ENCODE assay signal across 24 cellular contexts in the genomic region with DNA sequence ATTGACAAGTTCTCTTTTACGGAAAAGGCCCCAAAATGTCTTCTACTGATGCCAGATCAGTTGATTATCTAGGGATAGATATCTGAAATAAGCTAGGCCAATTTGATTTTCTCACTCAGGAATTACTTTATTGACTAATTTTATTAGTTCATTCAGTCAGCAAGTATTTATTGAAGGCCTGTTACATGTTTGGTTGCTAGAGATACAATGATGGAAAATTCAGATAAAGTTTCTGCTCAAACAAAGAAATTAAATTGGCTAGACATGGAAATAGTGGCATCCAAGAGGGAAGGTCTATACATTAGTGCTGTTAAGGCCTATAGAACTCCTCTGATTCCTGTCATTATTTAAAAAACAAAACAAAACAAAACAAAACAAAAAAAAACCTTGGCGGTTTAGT.
"Had no signal": no experiment of that assay in that cellular context is flagged by ENCODE, and none has a peak within 500 bp of the region (broad histone marks: within the 10 kb centered on the region; RNA-seq: fewer than 3 reads in every experiment).

No MANE protein-coding gene starts in this region.

- H2AFZ ChIP-seq: neural progenitor cell had no signal

- H3K9ac ChIP-seq: neural progenitor cell had no signal

- H3K4me3 ChIP-seq: left ventricle myocardium inferior, lung, neural progenitor cell, ovary, right atrium auricular region, right lobe of liver, smooth muscle cell, tibial nerve, uterus had no signal

- H3K27ac ChIP-seq: left ventricle myocardium inferior, neural progenitor cell, neutrophil, ovary, right atrium auricular region, right lobe of liver, tibial nerve, uterus had no signal

- H3K27me3 ChIP-seq: neural progenitor cell, neutrophil, ovary, right atrium auricular region, right lobe of liver, tibial nerve, uterus had no signal

- H3K9me3 ChIP-seq: left ventricle myocardium inferior, neutrophil, ovary, right atrium auricular region, right lobe of liver, tibial nerve, uterus had no signal

- ATAC-seq: natural killer cell; right lobe of liver; stimulated activated memory B cell treated with anti-CD40 and anti-IgM and Interleukin-4, amounts not matched to agents 10 μg/mL and 1 μg/mL and 100 μg/mL, for 72 hours; stimulated activated naive CD8-positive, alpha-beta T cell treated with anti-CD3 and anti-CD28 coated beads, Interleukin-15, amount 100 ng/mL, for 72 hours had no signal

- DNase-seq: islet precursor cell; left ventricle myocardium inferior; mesendoderm; naive B cell; natural killer cell; nephron progenitor cell; occipital lobe; ovary; right lobe of liver; stimulated activated CD4-positive, alpha-beta T cell treated with anti-CD3 and anti-CD28 coated beads, Interleukin-1b, Interleukin-23, amount 100 ng/mL, for 48 hours; stimulated activated CD4-positive, alpha-beta T cell treated with anti-CD3 and anti-CD28 coated beads, Interleukin-2, amount 100 ng/mL, for 48 hours; stimulated activated CD4-positive, alpha-beta T cell treated with anti-CD3 and anti-CD28 coated beads, Interleukin-4, amount 100 ng/mL, for 4 hours; stimulated activated CD8-positive, alpha-beta memory T cell treated with anti-CD3 and anti-CD28 coated beads, Interleukin-4, amount 100 ng/mL, for 48 hours; stimulated activated naive CD4-positive, alpha-beta T cell treated with Interleukin-2 at 50 U/mL for 16 hours; stimulated activated naive CD8-positive, alpha-beta T cell treated with anti-CD3 and anti-CD28 coated beads, Interleukin-15, amount 100 ng/mL, for 72 hours; substantia nigra; uterus had no signal

- H3K36me3 ChIP-seq: left ventricle myocardium inferior, neural progenitor cell, neutrophil, ovary, right atrium auricular region, right lobe of liver, tibial nerve, uterus had no signal

- H3K4me2 ChIP-seq: neural progenitor cell, smooth muscle cell had no signal

- H3K4me1 ChIP-seq: right atrium auricular region, tibial nerve, uterus had no signal
